ENCODE assay signal across 16 cellular contexts in the genomic region with DNA sequence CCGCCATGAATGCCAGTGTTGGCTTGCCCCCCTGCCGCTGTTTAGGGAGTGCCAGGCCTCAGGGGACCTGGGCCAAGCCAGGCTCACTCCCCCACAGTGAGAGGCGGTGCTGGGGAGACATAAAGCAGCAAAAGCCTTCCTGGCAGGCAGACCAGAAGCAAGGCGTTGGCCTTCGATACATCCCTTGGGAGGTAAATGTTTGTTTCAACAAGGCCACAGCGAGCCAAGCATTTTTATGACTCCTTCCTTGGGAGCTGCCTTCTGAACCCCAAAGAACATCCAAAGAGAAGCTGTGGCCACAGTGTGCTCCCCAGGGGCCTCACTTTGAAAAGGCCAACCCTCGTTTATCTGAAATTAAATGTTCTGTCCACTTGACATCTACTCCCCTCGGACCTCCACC.
DNase-seq lines count a peak whose midpoint lies in the region; ATAC-seq and TF ChIP-seq lines count a peak whose summit lies in the region.
"Had no signal": no experiment of that assay in that cellular context is flagged by ENCODE, and none has a peak within 500 bp of the region (broad histone marks: within the 10 kb centered on the region; RNA-seq: fewer than 3 reads in every experiment).

No MANE protein-coding gene starts in this region.

- no peaks in the 10 kb centered on the region for H3K27me3 ChIP-seq in ACC112 (ENCODE audit: insufficient read depth, low read length)
- no peaks in the 10 kb centered on the region for H3K27me3 ChIP-seq in IMR-90 (ENCODE audit: control insufficient read depth, insufficient read depth, low read length)
- no peaks in the 10 kb centered on the region for H3K27me3 ChIP-seq in fibroblast of lung (ENCODE audit: control insufficient read depth, insufficient read depth, low read length)
- H3K27me3 ChIP-seq in neuronal stem cell (ENCODE audit: control insufficient read depth in 3 of 3, insufficient read depth in 3 of 3, low read depth in 1 of 3, low read length in 3 of 3), result peaks cover 0 to 13% (median 0%) of the 10 kb centered on the region in 3 experiments

- no peaks in the 10 kb centered on the region for H3K36me3 ChIP-seq in ACC112 (ENCODE audit: insufficient read depth, low read length)
- H3K36me3 ChIP-seq in IMR-90 (ENCODE audit: control insufficient read depth, insufficient read depth, low read length), result no peaks in the 10 kb centered on the region
- peaks cover 4% of the 10 kb centered on the region for H3K36me3 ChIP-seq in fibroblast of lung (ENCODE audit: control insufficient read depth, insufficient read depth, low read length)
- H3K36me3 ChIP-seq in neuronal stem cell (replicated peaks in 1 of 2; ENCODE audit: control insufficient read depth in 2 of 2, insufficient read depth in 2 of 2, low read length in 2 of 2), result no peaks in the 10 kb centered on the region

- H3K9me3 ChIP-seq in IMR-90 (ENCODE audit: control insufficient read depth, insufficient read depth, low read length) (no peaks in the 10 kb centered on the region), fibroblast of lung (ENCODE audit: control insufficient read depth, insufficient read depth, low read depth, low read length) (no peaks in the 10 kb centered on the region), neuronal stem cell (replicated peaks in 1 of 2; ENCODE audit: control insufficient read depth in 2 of 2, insufficient read depth in 1 of 2, low read depth in 1 of 2, low read length in 2 of 2) (no peaks in the 10 kb centered on the region)

- H2BK15ac ChIP-seq in IMR-90 (ENCODE audit: low read depth, low read length) (0 out of 3 replicates have a peak overlapping the region, but pooled peaks have one; percentile 27), neuronal stem cell (ENCODE audit: low read length) (peak overlapping the region; percentile 35)

- H3K4me3 ChIP-seq in ACC112 (ENCODE audit: low read depth, low read length) (peak overlapping the region; percentile 32; the same call in 1 of the 2 replicates), IMR-90 (ENCODE audit: insufficient read depth, low read depth, low read length) (no peak overlapping the region), fibroblast of lung (replicated peaks in 1 of 4; ENCODE audit: control extremely low read depth in 1 of 4, insufficient read depth in 1 of 4, low read depth in 3 of 4, low read length in 4 of 4) (no peak overlapping the region), neuronal stem cell (ENCODE audit: low read length in 2 of 2) (no peak overlapping the region)
- H3K4me3 ChIP-seq: dorsolateral prefrontal cortex had no signal

- H2BK5ac ChIP-seq in IMR-90 (ENCODE audit: low read depth, low read length, poor library complexity, severe bottlenecking), result peak overlapping the region; percentile 44
- no peak overlapping the region for H2BK5ac ChIP-seq in neuronal stem cell (ENCODE audit: low read length)

- H3K79me1 ChIP-seq in IMR-90 (ENCODE audit: low read depth in 1 of 2, low read length in 2 of 2) (peaks cover 54 to 90% of the 10 kb centered on the region in 2 experiments), neuronal stem cell (ENCODE audit: low read depth, low read length) (no peaks in the 10 kb centered on the region)

- H3K9me1 ChIP-seq in IMR-90 (ENCODE audit: insufficient read depth, low read length), result peaks cover 38% of the 10 kb centered on the region

- no peak for TF ChIP-seq CTCF in IMR-90 (conservative IDR thresholded peaks at IDR 0.05; ENCODE audit: low read depth, low read length)
- TF ChIP-seq CTCF in fibroblast of lung (conservative IDR thresholded peaks at IDR 0.05 in 1 of 2, IDR thresholded peaks at IDR 0.05 in 1 of 2; ENCODE audit: low read depth in 1 of 2, low read length in 2 of 2), result no peak

- H3K27ac ChIP-seq in ACC112 (ENCODE audit: low read depth, low read length) (peak overlapping the region; percentile 68), IMR-90 (ENCODE audit: insufficient read depth, low read length) (peak overlapping the region; percentile 31; the same call in 1 of the 2 replicates), fibroblast of lung (ENCODE audit: insufficient read depth, low read length) (peak overlapping the region; percentile 30), neuronal stem cell (replicated peaks; ENCODE audit: low read length) (no peak overlapping the region)
- H3K27ac ChIP-seq: dorsolateral prefrontal cortex had no signal

- H2AFZ ChIP-seq in ACC112 (ENCODE audit: low read length, unreplicated experiment), result no peak overlapping the region
- H2AFZ ChIP-seq in IMR-90 (replicated peaks; ENCODE audit: low read length, poor library complexity), result no peak overlapping the region
- H2AFZ ChIP-seq in fibroblast of lung (ENCODE audit: low read length), result no peak overlapping the region
- H2AFZ ChIP-seq in neuronal stem cell (ENCODE audit: low read length), result no peak overlapping the region

- H3K23ac ChIP-seq in IMR-90 (ENCODE audit: low read depth, low read length), result peak overlapping the region; percentile 7; the same call in 1 of the 2 replicates
- no peak overlapping the region for H3K23ac ChIP-seq in neuronal stem cell (ENCODE audit: low read depth, low read length, poor library complexity)

- H3K18ac ChIP-seq in IMR-90 (ENCODE audit: low read depth, low read length) (peak overlapping the region; percentile 4; the same call in 1 of the 2 replicates), neuronal stem cell (ENCODE audit: low read length) (peak overlapping the region; percentile 31)

- CTCF ChIA-PET in IMR-90 (lab: Yijun Ruan, JAX), result no interaction called here

- no peak for TF ChIP-seq RAD21 in IMR-90 (IDR thresholded peaks at IDR 0.05; ENCODE audit: low read length)

- intact Hi-C loops in IMR-90 (cut with micrococcal nuclease), result no loop called here

- H3K9ac ChIP-seq in IMR-90 (ENCODE audit: low read depth, low read length) (no peak overlapping the region), fibroblast of lung (ENCODE audit: insufficient read depth, low read length) (no peak overlapping the region), neuronal stem cell (ENCODE audit: low read depth, low read length, poor library complexity) (no peak overlapping the region)

- H3K79me2 ChIP-seq in ACC112 (ENCODE audit: control insufficient read depth, insufficient read depth, low read length, unreplicated experiment) (peaks cover 4% of the 10 kb centered on the region), fibroblast of lung (ENCODE audit: control insufficient read depth, insufficient read depth, low read length) (peaks cover 1% of the 10 kb centered on the region)

- H3K4ac ChIP-seq in IMR-90 (ENCODE audit: low read depth, low read length) (peak overlapping the region; percentile 84), neuronal stem cell (ENCODE audit: low read length) (no peak overlapping the region)

- H3K56ac ChIP-seq in IMR-90 (ENCODE audit: extremely low read depth, insufficient read depth, low read length), result 0 out of 2 replicates have a peak overlapping the region, but pooled peaks have one; percentile 23

- no peak for TF ChIP-seq POLR2A in IMR-90 (IDR thresholded peaks at IDR 0.05; ENCODE audit: low read depth, low read length)

- BruUV-seq in IMR-90 (replicated peaks; lab: Mats Ljungman, UMichigan), result no TSS peak

- H4K8ac ChIP-seq in IMR-90 (ENCODE audit: low read depth in 2 of 2, low read length in 2 of 2) (peak overlapping the region in 1 of 2 experiments; percentile 10; a peak in 1 of 4 replicates), neuronal stem cell (ENCODE audit: low read depth, low read length) (no peak overlapping the region)

- H3K14ac ChIP-seq in IMR-90 (replicated peaks; ENCODE audit: low read depth, low read length), result no peak overlapping the region; the same call in 1 of the 2 replicates
- H3K14ac ChIP-seq in neuronal stem cell (ENCODE audit: low read length), result no peak overlapping the region

- H2BK120ac ChIP-seq in IMR-90 (ENCODE audit: low read depth, low read length), result peak overlapping the region; percentile 68
- H2BK120ac ChIP-seq in neuronal stem cell (ENCODE audit: low read depth, low read length), result no peak overlapping the region

- no peak overlapping the region for H2BK12ac ChIP-seq in neuronal stem cell (ENCODE audit: low read length)

- in situ Hi-C loops in IMR-90 (cut with MboI; ENCODE audit: low sequenced_read_pairs), result no loop called here

- H3K4me2 ChIP-seq in IMR-90 (ENCODE audit: low read depth, low read length), result no peak overlapping the region; the same call in 1 of the 2 replicates
- H3K4me2 ChIP-seq in fibroblast of lung (ENCODE audit: extremely low read depth, insufficient read depth, low read length), result no peak overlapping the region
- H3K4me2 ChIP-seq in neuronal stem cell (ENCODE audit: insufficient read depth, low read length, poor library complexity, severe bottlenecking), result no peak overlapping the region

- dilution Hi-C loops in IMR-90 (cut with HindIII; ENCODE audit: low sequenced_read_pairs, unreplicated experiment), result no loop called here

- DNase-seq in IMR-90, result no peak
- peak in 1 of 2 donors; percentile 66 for DNase-seq in fibroblast of lung (ENCODE audit: low read depth in 2 of 2)
- no peak for DNase-seq in neuronal stem cell (ENCODE audit: low spot score)
- DNase-seq in stimulated activated CD4-positive, alpha-beta T cell treated with anti-CD3 and anti-CD28 coated beads, Interleukin-4, amount 100 ng/mL, for 24 hours, result no peak
- no peak for DNase-seq in Kasumi-1 (lab: John Stamatoyannopoulos, UW)
- DNase-seq: DMS53; dorsolateral prefrontal cortex; head of caudate nucleus; left colon; naive thymus-derived CD4-positive, alpha-beta T cell; NCI-H1694; NK-92 treated with Interleukin-12 subunit alpha and Interleukin-12 subunit beta, amount 100 ng/mL, for 24 hours had no signal

- peak overlapping the region; percentile 39 for H2AK9ac ChIP-seq in IMR-90 (replicated peaks; ENCODE audit: low read depth, low read length, poor library complexity)

- peaks cover 53% of the 10 kb centered on the region for H3K4me1 ChIP-seq in ACC112 (ENCODE audit: control insufficient read depth, insufficient read depth, low read length, unreplicated experiment)
- H3K4me1 ChIP-seq in IMR-90 (ENCODE audit: control insufficient read depth, insufficient read depth, low read length), result peaks cover 54% of the 10 kb centered on the region
- peaks cover 43% of the 10 kb centered on the region for H3K4me1 ChIP-seq in fibroblast of lung (ENCODE audit: control insufficient read depth, extremely low read depth, insufficient read depth, low read length)
- H3K4me1 ChIP-seq in neuronal stem cell (ENCODE audit: control insufficient read depth in 2 of 2, insufficient read depth in 1 of 2, low read depth in 1 of 2, low read length in 2 of 2), result peaks cover 28 to 36% of the 10 kb centered on the region in 2 donors

- H4K20me1 ChIP-seq in IMR-90 (ENCODE audit: insufficient read depth, low read length) (peaks cover 30% of the 10 kb centered on the region), fibroblast of lung (ENCODE audit: control insufficient read depth, extremely low read depth, insufficient read depth, low read length) (no peaks in the 10 kb centered on the region)

- POLR2A ChIA-PET in IMR-90 (lab: Charles Lee; ENCODE audit: unreplicated experiment), result no interaction called here

- WGBS in IMR-90 (ENCODE audit: extremely low coverage in 2 of 2, insufficient read length in 1 of 2), 2 experiments, result 20% methylated on average over 1 of the region's 8 CpGs; no CpG with 5 or more reads in 1 of the 2 experiments
- WGBS in neuronal stem cell (ENCODE audit: extremely low coverage in 2 of 2, insufficient read length in 2 of 2, insufficient replicate concordance in 1 of 2), 2 donors, result no CpG with 5 or more reads among the region's 8 CpGs

- H4K91ac ChIP-seq in IMR-90 (ENCODE audit: insufficient read depth, low read depth, low read length), result peak overlapping the region; percentile 85
- no peak overlapping the region for H4K91ac ChIP-seq in neuronal stem cell (ENCODE audit: low read depth, low read length, poor library complexity)

- 0 out of 2 replicates have a peak overlapping the region, but pooled peaks have one; percentile 10 for H4K5ac ChIP-seq in IMR-90 (ENCODE audit: low read depth, low read length)

- H2AK5ac ChIP-seq in IMR-90 (ENCODE audit: low read depth, low read length), result peak overlapping the region; percentile 60; the same call in 1 of the 2 replicates
- H2AK5ac ChIP-seq in neuronal stem cell (ENCODE audit: low read depth, low read length), result peak overlapping the region; percentile 59

- peak overlapping the region; percentile 43; the same call in 1 of the 2 replicates for H2BK20ac ChIP-seq in IMR-90 (ENCODE audit: low read depth, low read length)

- ATAC-seq in IMR-90 (ENCODE audit: low read depth) (no peak), GM21717 (IDR thresholded peaks at IDR 0.05; ENCODE audit: unreplicated experiment) (no peak), GM18870 (IDR thresholded peaks at IDR 0.05; ENCODE audit: unreplicated experiment) (no peak)
- ATAC-seq: HepG2; left colon; naive thymus-derived CD4-positive, alpha-beta T cell had no signal
